ENCODE assay signal across 21 cellular contexts in genomic region chr3:186070550-186070949, GRCh38. TPM values are rescaled to one million over a fixed set of nuclear protein-coding genes. Genes with fewer than 3 reads are reported as not detected.
A peak's percentile ranks its signal among the peaks of the same experiment; 100 is the strongest.
DNase-seq lines count a peak whose midpoint lies in the region; ATAC-seq, FAIRE-seq and TF ChIP-seq lines count a peak whose summit lies in the region.
"Had no signal": no experiment of that assay in that cellular context is flagged by ENCODE, and none has a peak within 500 bp of the region (broad histone marks: within the 10 kb centered on the region; RNA-seq: fewer than 3 reads in every experiment).

No MANE protein-coding gene starts in this region.

- H3K27me3 ChIP-seq in BLaER1: no peaks in the 10 kb centered on the region
- H3K27me3 ChIP-seq: SJCRH30 had no signal

- peak; percentile 35 for FAIRE-seq in GM12891 (lab: Jason Lieb, UNC)
- FAIRE-seq: RCC 7860 had no signal

- H3K9ac ChIP-seq in BLaER1: peak overlapping the region; percentile 70
- H3K9ac ChIP-seq in SK-N-MC (ENCODE audit: insufficient read length): peak overlapping the region; percentile 17

- H3K4me1 ChIP-seq in BLaER1: peaks cover 89% of the 10 kb centered on the region
- H3K4me1 ChIP-seq: SJCRH30 had no signal

- no peak for DNase-seq in GM12891 (ENCODE audit: insufficient read length, low spot score)
- DNase-seq in SK-N-MC (ENCODE audit: low read depth, low spot score): no peak
- peak; percentile 92 for DNase-seq in foreskin melanocyte
- no peak for DNase-seq in activated T-cell treated with anti-CD3 and anti-CD28 coated beads, Interleukin-2, amount 50 U/mL, for 1 hour
- no peak for DNase-seq in cerebellum (ENCODE audit: low spot score)
- DNase-seq in HPDE6-E6E7 (ENCODE audit: extremely low spot score): no peak
- DNase-seq: AML-193, DMS79, HCEC 1CT, MM.1S, NCI-H1048, NCI-H1417 treated with DMSO at 0.1 percent for 48 hours, NCI-H2029, NCI-H226, NCI-H524 treated with DMSO at 0.1 percent for 48 hours, NCI-H82, SJCRH30 had no signal

- H3K4me3 ChIP-seq in BLaER1 (0 out of 2 replicates have a peak overlapping the region, but pooled peaks have one; percentile 16), SK-N-MC (peak overlapping the region; percentile 24; the same call in 1 of the 2 replicates)
- H3K4me3 ChIP-seq: GM23338, SJCRH30 had no signal

- H3K9me3 ChIP-seq in BLaER1 (peaks cover 14% of the 10 kb centered on the region), SK-N-MC (ENCODE audit: low read depth, low read length) (no peaks in the 10 kb centered on the region)

- peak overlapping the region; percentile 86 for H3K27ac ChIP-seq in BLaER1
- H3K27ac ChIP-seq in SK-N-MC: peak overlapping the region; percentile 54; the same call in 1 of the 2 replicates
- H3K27ac ChIP-seq: SJCRH30 had no signal

- H4K20me1 ChIP-seq in BLaER1: no peaks in the 10 kb centered on the region

- TF ChIP-seq POLR2A in GM12891 (IDR thresholded peaks at IDR 0.05; ENCODE audit: low read depth, low read length): no peak

- peak overlapping the region; percentile 84 for H3K4me2 ChIP-seq in BLaER1
- H3K4me2 ChIP-seq: GM23338 had no signal

- ATAC-seq in GM21717 (IDR thresholded peaks at IDR 0.05; ENCODE audit: unreplicated experiment): no peak
- ATAC-seq: GM23338 had no signal

- H3K36me3 ChIP-seq in BLaER1 (peaks cover 48% of the 10 kb centered on the region), SK-N-MC (ENCODE audit: insufficient read depth, low read length) (no peaks in the 10 kb centered on the region)

TF ChIP-seq in GM12891, 5 proteins besides CTCF, POLR2A, EP300 and RAD21:
- TF ChIP-seq POLR2AphosphoS5 (IDR thresholded peaks at IDR 0.05; ENCODE audit: low read depth, low read length) (no peak), PAX5 (IDR thresholded peaks at IDR 0.05; ENCODE audit: insufficient read depth, low read length, severe bottlenecking) (no peak), TAF1 (IDR thresholded peaks at IDR 0.05; ENCODE audit: low read depth, low read length) (no peak), SPI1 (IDR thresholded peaks at IDR 0.05; ENCODE audit: low read depth, low read length) (no peak), POU2F2 (IDR thresholded peaks at IDR 0.05; ENCODE audit: low read depth, low read length) (no peak)

RNA-seq across cellular contexts. Expression of gene ETV5, which starts 38.3 kb away (rescaled TPM):
- polyA plus RNA-seq in GM12891 (2012; ENCODE audit: low read depth, missing spikeins): 15.7 TPM
- 44.8 TPM for total RNA-seq in cerebellum
